Comparison of ENCODE assay signal across 1 cellular context in the genomic region with DNA sequence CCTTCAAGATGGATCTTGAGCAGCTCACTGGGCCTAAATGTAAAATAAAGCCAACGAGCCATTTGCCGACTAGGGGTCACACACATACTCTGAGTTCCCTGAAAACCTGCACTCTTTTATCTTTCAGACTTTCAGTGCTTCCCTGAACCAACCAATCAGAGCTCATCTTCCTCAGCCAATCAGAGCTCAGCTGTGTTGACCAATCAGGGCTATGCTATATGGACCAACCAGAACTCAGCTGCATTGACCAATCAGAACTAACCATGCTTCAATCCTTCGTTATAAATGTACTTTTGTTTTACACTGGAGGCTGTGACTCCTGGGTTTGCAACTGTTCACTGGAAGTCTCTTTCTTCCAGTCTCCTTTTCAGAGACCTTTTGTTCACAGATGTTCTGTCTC.
TF ChIP-seq lines count a peak whose summit lies in the region.

No MANE protein-coding gene starts in this region.

TF ChIP-seq in HCT116, 20 proteins besides CTCF, POLR2A, EP300 and RAD21 (continued from another document):
- TF ChIP-seq, protein P1, sequence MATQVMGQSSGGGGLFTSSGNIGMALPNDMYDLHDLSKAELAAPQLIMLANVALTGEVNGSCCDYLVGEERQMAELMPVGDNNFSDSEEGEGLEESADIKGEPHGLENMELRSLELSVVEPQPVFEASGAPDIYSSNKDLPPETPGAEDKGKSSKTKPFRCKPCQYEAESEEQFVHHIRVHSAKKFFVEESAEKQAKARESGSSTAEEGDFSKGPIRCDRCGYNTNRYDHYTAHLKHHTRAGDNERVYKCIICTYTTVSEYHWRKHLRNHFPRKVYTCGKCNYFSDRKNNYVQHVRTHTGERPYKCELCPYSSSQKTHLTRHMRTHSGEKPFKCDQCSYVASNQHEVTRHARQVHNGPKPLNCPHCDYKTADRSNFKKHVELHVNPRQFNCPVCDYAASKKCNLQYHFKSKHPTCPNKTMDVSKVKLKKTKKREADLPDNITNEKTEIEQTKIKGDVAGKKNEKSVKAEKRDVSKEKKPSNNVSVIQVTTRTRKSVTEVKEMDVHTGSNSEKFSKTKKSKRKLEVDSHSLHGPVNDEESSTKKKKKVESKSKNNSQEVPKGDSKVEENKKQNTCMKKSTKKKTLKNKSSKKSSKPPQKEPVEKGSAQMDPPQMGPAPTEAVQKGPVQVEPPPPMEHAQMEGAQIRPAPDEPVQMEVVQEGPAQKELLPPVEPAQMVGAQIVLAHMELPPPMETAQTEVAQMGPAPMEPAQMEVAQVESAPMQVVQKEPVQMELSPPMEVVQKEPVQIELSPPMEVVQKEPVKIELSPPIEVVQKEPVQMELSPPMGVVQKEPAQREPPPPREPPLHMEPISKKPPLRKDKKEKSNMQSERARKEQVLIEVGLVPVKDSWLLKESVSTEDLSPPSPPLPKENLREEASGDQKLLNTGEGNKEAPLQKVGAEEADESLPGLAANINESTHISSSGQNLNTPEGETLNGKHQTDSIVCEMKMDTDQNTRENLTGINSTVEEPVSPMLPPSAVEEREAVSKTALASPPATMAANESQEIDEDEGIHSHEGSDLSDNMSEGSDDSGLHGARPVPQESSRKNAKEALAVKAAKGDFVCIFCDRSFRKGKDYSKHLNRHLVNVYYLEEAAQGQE (IDR thresholded peaks at IDR 0.05; ENCODE audit: low read depth) = no peak
- TF ChIP-seq CBX3 (IDR thresholded peaks at IDR 0.05; ENCODE audit: low read depth) (no peak), ELF1 (IDR thresholded peaks at IDR 0.05; ENCODE audit: borderline replicate concordance, low read depth) (no peak)
